ENCODE assay signal across 10 cellular contexts in genomic region chr5:124742983-124743533, GRCh38. TPM values are rescaled to one million over a fixed set of nuclear protein-coding genes. Genes with fewer than 3 reads are reported as not detected.
DNase-seq lines count a peak whose midpoint lies in the region; ATAC-seq lines count a peak whose summit lies in the region.
"Had no signal": no experiment of that assay in that cellular context is flagged by ENCODE, and none has a peak within 500 bp of the region (broad histone marks: within the 10 kb centered on the region; RNA-seq: fewer than 3 reads in every experiment).

No MANE protein-coding gene starts in this region.

- CTCF ChIA-PET in activated CD4-positive, alpha-beta memory T cell treated with anti-CD3 and anti-CD28 coated beads for 36 hours (lab: Charles Lee), result no interaction called here

- no peak overlapping the region for H2BK5ac ChIP-seq in neuronal stem cell (ENCODE audit: low read length)

- H2BK120ac ChIP-seq in neuronal stem cell (ENCODE audit: low read depth, low read length), result no peak overlapping the region

- no peaks in the 10 kb centered on the region for H3K9me3 Mint-ChIP-seq in activated CD4-positive, alpha-beta memory T cell treated with anti-CD3 and anti-CD28 coated beads for 36 hours
- H3K9me3 Mint-ChIP-seq: activated naive CD8-positive, alpha-beta T cell treated with anti-CD3 and anti-CD28 coated beads, Interleukin-2, amount 10 ng/mL, durations not matched to agents 7 days and 5 days had no signal

- no peak overlapping the region for H3K14ac ChIP-seq in neuronal stem cell (ENCODE audit: low read length)

- no peak overlapping the region for H2AK5ac ChIP-seq in neuronal stem cell (ENCODE audit: low read depth, low read length)

- POLR2A ChIA-PET in activated CD4-positive, alpha-beta memory T cell treated with anti-CD3 and anti-CD28 coated beads for 36 hours (lab: Charles Lee), result no interaction called here

- H3K9me3 ChIP-seq in HUES64 (ENCODE audit: insufficient read depth, low read depth, low read length) (no peaks in the 10 kb centered on the region), duodenal mucosa (ENCODE audit: control insufficient read depth in 1 of 2, low read length in 2 of 2) (no peaks in the 10 kb centered on the region), neuronal stem cell (replicated peaks in 1 of 2; ENCODE audit: control insufficient read depth in 2 of 2, insufficient read depth in 1 of 2, low read depth in 1 of 2, low read length in 2 of 2) (no peaks in the 10 kb centered on the region)

- H2BK15ac ChIP-seq in neuronal stem cell (ENCODE audit: low read length), result no peak overlapping the region

- ATAC-seq in HG03457 (IDR thresholded peaks at IDR 0.05; ENCODE audit: unreplicated experiment), result no peak

- DNase-seq in EL, result peak; percentile 83
- DNase-seq in neuronal stem cell (ENCODE audit: low spot score), result no peak
- DNase-seq in NK-92 treated with Interleukin-12 subunit alpha and Interleukin-12 subunit beta, amount 100 ng/mL, for 24 hours (lab: John Stamatoyannopoulos, UW), result no peak
- no peak for DNase-seq in activated naive CD4-positive, alpha-beta T cell treated with Interleukin-2 at 50 U/mL for 16 hours
- no peak for DNase-seq in activated CD4-positive, alpha-beta memory T cell treated with anti-CD3 and anti-CD28 coated beads for 36 hours
- DNase-seq: activated naive CD8-positive, alpha-beta T cell treated with anti-CD3 and anti-CD28 coated beads, Interleukin-2, amount 10 ng/mL, durations not matched to agents 7 days and 5 days; GOT3 had no signal

- H3K36me3 ChIP-seq in HUES64 (ENCODE audit: insufficient read depth, low read length) (no peaks in the 10 kb centered on the region), duodenal mucosa (ENCODE audit: control insufficient read depth in 1 of 2, insufficient read depth in 2 of 2, low read length in 2 of 2) (no peaks in the 10 kb centered on the region), neuronal stem cell (replicated peaks in 1 of 2; ENCODE audit: control insufficient read depth in 2 of 2, insufficient read depth in 2 of 2, low read length in 2 of 2) (peaks cover 0 to 20% of the 10 kb centered on the region in 2 donors)

- H3K79me1 ChIP-seq in neuronal stem cell (ENCODE audit: low read depth, low read length), result no peaks in the 10 kb centered on the region

- peak overlapping the region; percentile 81 for H3K4me2 ChIP-seq in neuronal stem cell (ENCODE audit: insufficient read depth, low read length, poor library complexity, severe bottlenecking)

- H3K4me1 ChIP-seq in HUES64 (ENCODE audit: insufficient read depth, low read length), result peaks cover 57% of the 10 kb centered on the region
- H3K4me1 ChIP-seq in duodenal mucosa (ENCODE audit: control insufficient read depth in 1 of 2, insufficient read depth in 2 of 2, low read length in 2 of 2), result peaks cover 29 to 42% of the 10 kb centered on the region in 2 donors
- H3K4me1 ChIP-seq in neuronal stem cell (ENCODE audit: control insufficient read depth in 2 of 2, insufficient read depth in 1 of 2, low read depth in 1 of 2, low read length in 2 of 2), result peaks cover 2 to 39% of the 10 kb centered on the region in 2 donors

- H4K91ac ChIP-seq in neuronal stem cell (ENCODE audit: low read depth, low read length, poor library complexity), result no peak overlapping the region

- no peak overlapping the region for H4K8ac ChIP-seq in neuronal stem cell (ENCODE audit: low read depth, low read length)

- no peak overlapping the region for H3K4ac ChIP-seq in neuronal stem cell (ENCODE audit: low read length)

- 6% methylated on average over 6 of the region's 6 CpGs for WGBS in HUES64
- no CpG with 5 or more reads among the region's 6 CpGs for WGBS in neuronal stem cell (ENCODE audit: extremely low coverage in 2 of 2, insufficient read length in 2 of 2, insufficient replicate concordance in 1 of 2), 2 donors

- peak overlapping the region; percentile 90 for H3K4me3 ChIP-seq in HUES64 (ENCODE audit: low read length)
- peak overlapping the region; percentile 86 to 89 for H3K4me3 ChIP-seq in duodenal mucosa (ENCODE audit: low read depth in 1 of 2, low read length in 2 of 2)
- peak overlapping the region; percentile 66 to 82 for H3K4me3 ChIP-seq in neuronal stem cell (ENCODE audit: low read length in 2 of 2)

- H3K9ac ChIP-seq in HUES64 (ENCODE audit: low read depth, low read length) (peak overlapping the region; percentile 85; the same call in 1 of the 2 replicates), duodenal mucosa (ENCODE audit: low read depth in 1 of 2, low read length in 2 of 2) (peak overlapping the region; percentile 80 to 81), neuronal stem cell (ENCODE audit: low read depth, low read length, poor library complexity) (no peak overlapping the region)

- intact Hi-C loops in activated CD4-positive, alpha-beta memory T cell treated with anti-CD3 and anti-CD28 coated beads for 36 hours (cut with micrococcal nuclease), result no loop called here

- H3K36me3 Mint-ChIP-seq in activated CD4-positive, alpha-beta memory T cell treated with anti-CD3 and anti-CD28 coated beads for 36 hours, result no peaks in the 10 kb centered on the region
- H3K36me3 Mint-ChIP-seq: activated naive CD8-positive, alpha-beta T cell treated with anti-CD3 and anti-CD28 coated beads, Interleukin-2, amount 10 ng/mL, durations not matched to agents 7 days and 5 days had no signal

- H2BK12ac ChIP-seq in neuronal stem cell (ENCODE audit: low read length), result no peak overlapping the region

- H3K27ac Mint-ChIP-seq in activated CD4-positive, alpha-beta memory T cell treated with anti-CD3 and anti-CD28 coated beads for 36 hours, result no peak overlapping the region
- H3K27ac Mint-ChIP-seq: activated naive CD8-positive, alpha-beta T cell treated with anti-CD3 and anti-CD28 coated beads, Interleukin-2, amount 10 ng/mL, durations not matched to agents 7 days and 5 days had no signal

- H3K4me3 Mint-ChIP-seq in activated CD4-positive, alpha-beta memory T cell treated with anti-CD3 and anti-CD28 coated beads for 36 hours, result no peak overlapping the region
- H3K4me3 Mint-ChIP-seq: activated naive CD8-positive, alpha-beta T cell treated with anti-CD3 and anti-CD28 coated beads, Interleukin-2, amount 10 ng/mL, durations not matched to agents 7 days and 5 days had no signal

- no peak overlapping the region for H3K23ac ChIP-seq in neuronal stem cell (ENCODE audit: low read depth, low read length, poor library complexity)

- peaks cover 6% of the 10 kb centered on the region for H3K4me1 Mint-ChIP-seq in activated CD4-positive, alpha-beta memory T cell treated with anti-CD3 and anti-CD28 coated beads for 36 hours (ENCODE audit: low read depth)

- H3K18ac ChIP-seq in neuronal stem cell (ENCODE audit: low read length), result peak overlapping the region; percentile 25

- H3K27me3 ChIP-seq in HUES64 (ENCODE audit: insufficient read depth, low read length) (no peaks in the 10 kb centered on the region; the same call in 1 of the 2 replicates), duodenal mucosa (ENCODE audit: control insufficient read depth in 1 of 2, insufficient read depth in 2 of 2, low read length in 2 of 2) (no peaks in the 10 kb centered on the region), neuronal stem cell (ENCODE audit: control insufficient read depth in 3 of 3, insufficient read depth in 3 of 3, low read depth in 1 of 3, low read length in 3 of 3) (no peaks in the 10 kb centered on the region)

- H3K27ac ChIP-seq in HUES64 (ENCODE audit: low read depth, low read length) (0 out of 2 replicates have a peak overlapping the region, but pooled peaks have one; percentile 29), duodenal mucosa (ENCODE audit: low read depth, low read length) (peak overlapping the region; percentile 54), neuronal stem cell (replicated peaks; ENCODE audit: low read length) (peak overlapping the region; percentile 76)

- H2AFZ ChIP-seq in neuronal stem cell (ENCODE audit: low read length), result no peak overlapping the region

- H3K27me3 Mint-ChIP-seq in activated CD4-positive, alpha-beta memory T cell treated with anti-CD3 and anti-CD28 coated beads for 36 hours, result peaks cover 29% of the 10 kb centered on the region

RNA-seq across cellular contexts. Expression of gene ZNF608, which starts 3.4 kb away (rescaled TPM):
- polyA plus RNA-seq in HUES64 (2013, experiment 1 of 2), result 30.8 TPM
- 38.7 TPM for polyA plus RNA-seq in HUES64 (2013, experiment 2 of 2)
- polyA plus RNA-seq in neuronal stem cell (2013, experiment 1 of 2), result 76.9 TPM
- 78.0 TPM for polyA plus RNA-seq in neuronal stem cell (2013, experiment 2 of 2)
- not detected for total RNA-seq in activated CD4-positive, alpha-beta memory T cell treated with anti-CD3 and anti-CD28 coated beads for 36 hours
- total RNA-seq: activated naive CD8-positive, alpha-beta T cell treated with anti-CD3 and anti-CD28 coated beads, Interleukin-2, amount 10 ng/mL, durations not matched to agents 7 days and 5 days had no signal
